In the genomic region with DNA sequence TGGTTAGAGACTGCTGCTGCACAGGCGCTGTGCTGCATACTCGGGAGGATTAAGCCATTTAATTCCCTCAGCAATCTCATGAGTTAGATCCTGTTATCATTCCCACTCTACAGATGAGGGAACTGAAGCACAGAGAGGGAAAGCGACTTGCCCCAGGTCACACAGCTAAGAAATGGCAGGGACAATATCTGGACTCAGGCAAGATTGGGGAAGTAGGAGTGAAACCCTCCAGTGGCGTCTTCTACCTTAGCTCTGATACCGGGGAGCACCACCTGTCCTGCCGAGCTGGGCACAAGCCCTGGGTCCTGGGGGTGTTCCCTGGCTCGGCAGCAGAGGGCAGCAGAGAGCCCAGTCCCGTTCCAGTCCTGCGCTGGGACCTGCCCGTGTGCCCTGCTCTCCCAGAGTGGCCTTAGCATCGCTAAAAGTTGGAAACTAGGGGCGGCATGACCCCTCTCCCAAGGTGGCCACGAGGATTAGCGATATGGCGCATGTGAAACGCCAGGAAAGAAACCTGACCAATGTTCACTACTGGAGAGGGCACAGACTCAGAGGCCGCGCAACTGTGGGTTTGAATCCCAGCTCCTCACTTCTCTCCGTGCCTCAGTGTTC, we compare ENCODE assay signal across 9 cellular contexts. TPM values are rescaled to one million over a fixed set of nuclear protein-coding genes. Genes with fewer than 3 reads are reported as not detected.
A peak's percentile ranks its signal among the peaks of the same experiment; 100 is the strongest.
DNase-seq lines count a peak whose midpoint lies in the region; ATAC-seq and TF ChIP-seq lines count a peak whose summit lies in the region.
"Had no signal": no experiment of that assay in that cellular context is flagged by ENCODE, and none has a peak within 500 bp of the region (broad histone marks: within the 10 kb centered on the region; RNA-seq: fewer than 3 reads in every experiment).

No MANE protein-coding gene starts in this region.

- H3K4me1 ChIP-seq in BE2C (0 out of 2 replicates have a peak, but pooled peaks cover 2% of the 10 kb centered on the region), lower lobe of right lung (peaks cover 37% of the 10 kb centered on the region)

- DNase-seq in BE2C (peak; percentile 81), NCI-H2196 treated with DMSO at 0.1 percent for 48 hours (lab: John Stamatoyannopoulos, UW; ENCODE audit: unreplicated experiment) (peak; percentile 26), cerebellum (ENCODE audit: low spot score) (peak; percentile 72), lower lobe of right lung (peak; percentile 85)
- DNase-seq in activated CD4-positive, alpha-beta T cell treated with anti-CD3 and anti-CD28 coated beads for 1 hour = peak; percentile 65
- peak; percentile 56 to 59 for DNase-seq in stimulated activated CD8-positive, alpha-beta memory T cell treated with anti-CD3 and anti-CD28 coated beads, Interleukin-2, amount 100 ng/mL, for 1 hour (ENCODE audit: low read depth in 2 of 2)

- H3K36me3 ChIP-seq in BE2C (no peaks in the 10 kb centered on the region), lower lobe of right lung (no peaks in the 10 kb centered on the region)

- TF ChIP-seq CTCF in BE2C (IDR thresholded peaks at IDR 0.05; ENCODE audit: low read depth, low read length) = peak; percentile 93
- TF ChIP-seq CTCF in lower lobe of right lung (IDR thresholded peaks at IDR 0.05) = peak; percentile 94

- ATAC-seq in GM21576 (IDR thresholded peaks at IDR 0.05; ENCODE audit: unreplicated experiment) (peak; percentile 25), lower lobe of right lung (peak; percentile 39 to 41), HG03378 (IDR thresholded peaks at IDR 0.05; ENCODE audit: unreplicated experiment) (no peak)

- intact Hi-C loops in lower lobe of right lung (cut with DNase I) = no loop called here

- no peak overlapping the region for H3K27ac ChIP-seq in lower lobe of right lung

- H3K4me3 ChIP-seq in BE2C (ENCODE audit: low read depth, low read length) = no peak overlapping the region
- H3K4me3 ChIP-seq in lower lobe of right lung = no peak overlapping the region

- no peaks in the 10 kb centered on the region for H3K9me3 ChIP-seq in BE2C
- H3K9me3 ChIP-seq in lower lobe of right lung = no peaks in the 10 kb centered on the region

- peaks cover 19% of the 10 kb centered on the region for H3K27me3 ChIP-seq in BE2C
- H3K27me3 ChIP-seq in lower lobe of right lung (ENCODE audit: low read depth) = peaks cover 5% of the 10 kb centered on the region

RNA-seq across cellular contexts. Expression of a gene that starts 20.5 kb away (rescaled TPM):
- 97.8 TPM for polyA plus RNA-seq in BE2C (2012; ENCODE audit: insufficient read depth, insufficient read length, low read depth)
- 49.7 TPM for total RNA-seq in cerebellum
- total RNA-seq in lower lobe of right lung = 75.2 TPM

RNA-seq across cellular contexts. Expression of a gene that starts 21.9 kb away (rescaled TPM):
- 6.4 TPM for polyA plus RNA-seq in BE2C (2012; ENCODE audit: insufficient read depth, insufficient read length, low read depth)
- 7.0 TPM for total RNA-seq in cerebellum
- total RNA-seq in lower lobe of right lung = 7.1 TPM
- total RNA-seq: skeletal muscle tissue had no signal

RNA-seq across cellular contexts. Expression of a gene that starts 34.3 kb away (rescaled TPM):
- 4.9 TPM for polyA plus RNA-seq in BE2C (2012; ENCODE audit: insufficient read depth, insufficient read length, low read depth)
- total RNA-seq in cerebellum = 1.6 TPM
- total RNA-seq in lower lobe of right lung = 0.71 TPM

RNA-seq across cellular contexts. Expression of a gene that starts 43.9 kb away (rescaled TPM):
- 82.6 TPM for polyA plus RNA-seq in BE2C (2012; ENCODE audit: insufficient read depth, insufficient read length, low read depth)
- total RNA-seq in cerebellum (9.7 TPM), lower lobe of right lung (25.8 TPM)

Comparison
In these comparisons a context has a peak if more than half of its experiments do, and no peak if none do; other contexts are left out.
1. DNase-seq: peak in every context shown above with its lines; median percentile 85 in lower lobe of right lung; 81 in BE2C; 72 in cerebellum; 65 in activated CD4-positive, alpha-beta T cell treated with anti-CD3 and anti-CD28 coated beads for 1 hour; 58 in stimulated activated CD8-positive, alpha-beta memory T cell treated with anti-CD3 and anti-CD28 coated beads, Interleukin-2, amount 100 ng/mL, for 1 hour; 26 in NCI-H2196 treated with DMSO at 0.1 percent for 48 hours.